ENCODE assay signal across 11 cellular contexts in the genomic region with DNA sequence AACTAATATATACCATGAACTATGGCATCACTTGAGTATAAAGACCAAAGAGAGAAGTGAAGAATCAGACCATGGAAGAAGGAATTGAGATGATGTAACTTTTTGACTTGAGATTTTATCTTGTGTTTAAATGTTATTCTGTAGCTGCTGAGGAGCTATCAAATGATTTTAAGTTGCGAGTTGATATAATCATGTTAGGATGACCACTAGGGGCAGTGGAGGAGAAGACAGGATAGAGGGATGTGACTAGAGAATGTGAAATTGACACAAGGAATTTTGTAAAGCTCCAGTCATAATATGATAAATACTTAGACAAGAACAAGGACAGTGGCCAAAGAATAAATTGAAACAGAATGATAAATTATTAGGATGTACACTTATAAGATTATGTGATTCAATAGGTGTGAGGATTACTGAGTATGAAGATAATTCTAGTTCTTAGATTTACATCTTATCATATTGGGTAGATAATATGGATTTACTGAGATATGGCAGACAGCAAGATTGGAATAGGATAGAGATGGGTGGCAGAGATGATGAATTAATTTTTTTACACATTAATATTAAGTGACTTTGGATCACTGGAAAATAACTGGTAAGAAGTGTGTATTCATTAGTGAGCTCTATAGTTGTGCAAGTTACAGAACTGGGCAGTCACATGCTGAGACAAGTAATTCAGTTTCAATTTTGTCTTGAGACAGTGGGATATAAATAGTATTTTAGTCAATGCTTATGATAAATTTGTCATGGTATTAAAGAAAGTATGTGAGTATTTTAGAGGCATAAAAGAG.
DNase-seq lines count a peak whose midpoint lies in the region; ATAC-seq and TF ChIP-seq lines count a peak whose summit lies in the region.
"Had no signal": no experiment of that assay in that cellular context is flagged by ENCODE, and none has a peak within 500 bp of the region (broad histone marks: within the 10 kb centered on the region; RNA-seq: fewer than 3 reads in every experiment).

No MANE protein-coding gene starts in this region.

- no peak overlapping the region for H3K4me3 ChIP-seq in CD8-positive, alpha-beta T cell (ENCODE audit: low read depth, low read length)

- no peak overlapping the region for H3K27ac ChIP-seq in CD8-positive, alpha-beta T cell (ENCODE audit: low read depth, low read length)

- no peak overlapping the region for H3K4me3 Mint-ChIP-seq in CD8-positive, alpha-beta T cell
- H3K4me3 Mint-ChIP-seq: brain had no signal

- no peak overlapping the region for H3K27ac Mint-ChIP-seq in CD8-positive, alpha-beta T cell
- H3K27ac Mint-ChIP-seq: brain had no signal

- DNase-seq in DMS53 treated with DMSO at 0.1 percent for 48 hours (lab: John Stamatoyannopoulos, UW; ENCODE audit: unreplicated experiment) (peak; percentile 8), amniotic epithelial cell (ENCODE audit: low read depth) (peak; percentile 20), iris pigment epithelial cell (ENCODE audit: low read depth) (peak; percentile 35), DMS114 treated with DMSO at 0.1 percent for 48 hours (lab: John Stamatoyannopoulos, UW; ENCODE audit: unreplicated experiment) (no peak), NCI-H345 treated with DMSO at 0.1 percent for 48 hours (lab: John Stamatoyannopoulos, UW; ENCODE audit: unreplicated experiment) (no peak), GM10266 (ENCODE audit: extremely low spot score) (no peak)
- no peak for DNase-seq in CD8-positive, alpha-beta T cell
- DNase-seq: DMS79, NCI-H1694 had no signal

- CTCF ChIA-PET in CD8-positive, alpha-beta T cell (lab: Charles Lee) = no interaction called here

- H3K9me3 ChIP-seq in CD8-positive, alpha-beta T cell (ENCODE audit: low read length) = no peaks in the 10 kb centered on the region

- H3K27me3 Mint-ChIP-seq in CD8-positive, alpha-beta T cell (ENCODE audit: low read depth) = no peaks in the 10 kb centered on the region
- H3K27me3 Mint-ChIP-seq: brain had no signal

- TF ChIP-seq CTCF in LNCAP (IDR thresholded peaks at IDR 0.05) (peak; percentile 59), GM10266 (IDR thresholded peaks at IDR 0.05; ENCODE audit: control insufficient read depth, insufficient read depth, low read depth, missing control alignments) (no peak)
- TF ChIP-seq CTCF in CD8-positive, alpha-beta T cell (IDR thresholded peaks at IDR 0.05) = no peak

- POLR2A ChIA-PET in CD8-positive, alpha-beta T cell (lab: Charles Lee) = no interaction called here

- H3K9me3 Mint-ChIP-seq in CD8-positive, alpha-beta T cell = no peaks in the 10 kb centered on the region
- H3K9me3 Mint-ChIP-seq: brain had no signal

- H3K4me1 Mint-ChIP-seq in CD8-positive, alpha-beta T cell (ENCODE audit: low read depth) = no peaks in the 10 kb centered on the region
- H3K4me1 Mint-ChIP-seq: brain had no signal

- H3K36me3 Mint-ChIP-seq in CD8-positive, alpha-beta T cell = no peaks in the 10 kb centered on the region
- H3K36me3 Mint-ChIP-seq: brain had no signal

- intact Hi-C loops in CD8-positive, alpha-beta T cell (cut with DNase I, micrococcal nuclease) = no loop called here

- H3K27me3 ChIP-seq in CD8-positive, alpha-beta T cell (ENCODE audit: insufficient read depth, low read length) = no peaks in the 10 kb centered on the region

- no peaks in the 10 kb centered on the region for H3K36me3 ChIP-seq in CD8-positive, alpha-beta T cell (ENCODE audit: insufficient read depth, low read length)

- H3K4me1 ChIP-seq in CD8-positive, alpha-beta T cell (ENCODE audit: insufficient read depth, low read length) = no peaks in the 10 kb centered on the region

- ATAC-seq in CD8-positive, alpha-beta T cell = no peak

Comparison
In these comparisons a context has a peak if more than half of its experiments do, and no peak if none do; other contexts are left out.
1. DNase-seq: peak in DMS53 treated with DMSO at 0.1 percent for 48 hours (single experiment), amniotic epithelial cell (single experiment) and iris pigment epithelial cell (single experiment); none in DMS114 treated with DMSO at 0.1 percent for 48 hours (single experiment), NCI-H345 treated with DMSO at 0.1 percent for 48 hours (single experiment), CD8-positive, alpha-beta T cell (0 of 7) and GM10266 (single experiment).